Comparison of ENCODE assay signal across 7 cellular contexts in the genomic region with DNA sequence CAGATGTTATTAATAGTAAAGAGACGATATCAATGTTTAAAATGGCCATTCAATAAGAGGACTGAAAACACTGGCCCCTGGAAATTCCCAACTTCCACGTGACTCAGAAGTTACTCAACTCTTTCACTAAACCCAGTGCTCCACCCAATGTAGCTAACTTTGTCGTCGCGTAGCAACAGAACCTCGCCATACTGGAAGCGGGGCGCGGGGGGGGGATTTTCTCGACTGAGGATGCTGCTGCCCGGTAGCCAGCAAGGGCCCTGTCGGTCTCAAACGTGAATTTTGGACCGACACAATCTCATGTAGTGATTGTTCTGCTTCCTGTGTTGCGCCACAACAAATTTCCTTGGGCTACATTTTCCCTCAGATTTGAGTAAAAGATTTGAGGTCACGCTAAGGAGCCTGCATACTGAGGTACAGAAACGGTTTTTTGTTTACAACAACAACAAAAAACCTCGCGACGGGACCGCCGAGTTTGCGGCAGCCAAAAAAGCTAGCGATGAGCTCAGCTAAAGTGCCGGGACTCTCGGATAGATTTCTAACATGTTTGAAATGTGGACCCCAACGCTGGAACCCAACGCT. TPM values are rescaled to one million over a fixed set of nuclear protein-coding genes. Genes with fewer than 3 reads are reported as not detected.
DNase-seq lines count a peak whose midpoint lies in the region; ATAC-seq lines count a peak whose summit lies in the region.

No MANE protein-coding gene starts in this region.

- DNase-seq in NCI-H510A (lab: John Stamatoyannopoulos, UW) (peak; percentile 87), left lobe of liver (ENCODE audit: low spot score) (peak; percentile 84)
- DNase-seq in activated CD4-positive, alpha-beta T cell treated with anti-CD3 and anti-CD28 coated beads, Interleukin-2, amount 50 U/mL, for 1 hour: peak; percentile 90
- peak; percentile 80 to 91 for DNase-seq in stimulated activated CD4-positive, alpha-beta T cell treated with anti-CD3 and anti-CD28 coated beads, Interleukin-2, amount 100 ng/mL, for 24 hours

- peaks cover 8% of the 10 kb centered on the region for H3K36me3 Mint-ChIP-seq in dendritic cell treated with granulocyte-macrophage colony-stimulating factor and Interleukin-4, amounts not matched to agents 40 ng/mL and 50 ng/mL, for 4 days (ENCODE audit: low read depth)

- peak overlapping the region; percentile 97 for H3K27ac Mint-ChIP-seq in dendritic cell treated with granulocyte-macrophage colony-stimulating factor and Interleukin-4, amounts not matched to agents 40 ng/mL and 50 ng/mL, for 4 days

- no peaks in the 10 kb centered on the region for H3K9me3 Mint-ChIP-seq in dendritic cell treated with granulocyte-macrophage colony-stimulating factor and Interleukin-4, amounts not matched to agents 40 ng/mL and 50 ng/mL, for 4 days

- ATAC-seq in GM18499 (IDR thresholded peaks at IDR 0.05; ENCODE audit: insufficient read depth, unreplicated experiment): peak; percentile 29
- ATAC-seq in HG03060 (IDR thresholded peaks at IDR 0.05; ENCODE audit: low read depth, unreplicated experiment): peak; percentile 37
- peak; percentile 56 for ATAC-seq in left lobe of liver

- H3K4me1 Mint-ChIP-seq in dendritic cell treated with granulocyte-macrophage colony-stimulating factor and Interleukin-4, amounts not matched to agents 40 ng/mL and 50 ng/mL, for 4 days (ENCODE audit: low read depth): peaks cover 14% of the 10 kb centered on the region

- H3K27me3 Mint-ChIP-seq in dendritic cell treated with granulocyte-macrophage colony-stimulating factor and Interleukin-4, amounts not matched to agents 40 ng/mL and 50 ng/mL, for 4 days: no peaks in the 10 kb centered on the region

- intact Hi-C loops in dendritic cell treated with granulocyte-macrophage colony-stimulating factor and Interleukin-4, amounts not matched to agents 40 ng/mL and 50 ng/mL, for 4 days (cut with micrococcal nuclease): loop anchor here (5.0 to 10.0 kb wide), 4 partner anchors 96 to 236 kb away; a partner anchor contains a TSS

- H3K4me3 Mint-ChIP-seq in dendritic cell treated with granulocyte-macrophage colony-stimulating factor and Interleukin-4, amounts not matched to agents 40 ng/mL and 50 ng/mL, for 4 days: peak overlapping the region; percentile 88

RNA-seq across cellular contexts. Expression of a gene that starts 1.0 kb away (rescaled TPM):
- 1.2 TPM for total RNA-seq in left lobe of liver

RNA-seq across cellular contexts. Expression of a gene that starts 35.3 kb away (rescaled TPM):
- 0.13 TPM for total RNA-seq in left lobe of liver

Comparison
In these comparisons a context has a peak if more than half of its experiments do, and no peak if none do; other contexts are left out.
1. Peak in every context shown above with its lines: DNase-seq and ATAC-seq.